In genomic region chr12:46217686-46218508, GRCh38 we compare ENCODE assay signal across 10 cellular contexts. TPM values are rescaled to one million over a fixed set of nuclear protein-coding genes. Genes with fewer than 3 reads are reported as not detected.
DNase-seq lines count a peak whose midpoint lies in the region; ATAC-seq and TF ChIP-seq lines count a peak whose summit lies in the region.
"Had no signal": no experiment of that assay in that cellular context is flagged by ENCODE, and none has a peak within 500 bp of the region (broad histone marks: within the 10 kb centered on the region; RNA-seq: fewer than 3 reads in every experiment).

No MANE protein-coding gene starts in this region.

- CTCF ChIA-PET in GM10248 (lab: Yijun Ruan, JAX), result interaction anchor here (0.9 to 2.1 kb wide), 12 partner anchors 9 to 443 kb away, joined by 3 to 6 read pairs (median 3); no protein-coding TSS in a partner anchor

- no peak overlapping the region for H3K4me3 ChIP-seq in GM23338
- no peak overlapping the region for H3K4me3 ChIP-seq in HAP-1
- H3K4me3 ChIP-seq: cardiac muscle cell, pancreas had no signal

- POLR2A ChIA-PET in GM10248 (lab: Yijun Ruan, JAX), result no interaction called here
- POLR2A ChIA-PET in naive thymus-derived CD8-positive, alpha-beta T cell (lab: Charles Lee), result interaction anchor here (0.7 to 9.4 kb wide), 17 partner anchors 8 to 231 kb away, joined by 3 to 365 read pairs (median 3); partner anchors contain the start of gene SLC38A1

- H3K4me3 Mint-ChIP-seq in naive thymus-derived CD8-positive, alpha-beta T cell, result peak overlapping the region; percentile 69 to 87 (median 82)
- H3K4me3 Mint-ChIP-seq in GM23338 (no peak overlapping the region), HFFc6 (no peak overlapping the region)

- peaks cover 8 to 47% (median 40%) of the 10 kb centered on the region in 3 donors for H3K36me3 Mint-ChIP-seq in naive thymus-derived CD8-positive, alpha-beta T cell
- H3K36me3 Mint-ChIP-seq in GM23338 (ENCODE audit: low read depth), result peaks cover 81% of the 10 kb centered on the region
- peaks cover 37% of the 10 kb centered on the region for H3K36me3 Mint-ChIP-seq in HFFc6 (ENCODE audit: low read depth)

- H3K9me3 Mint-ChIP-seq in naive thymus-derived CD8-positive, alpha-beta T cell, result no peaks in the 10 kb centered on the region
- H3K9me3 Mint-ChIP-seq in GM23338, result no peaks in the 10 kb centered on the region
- no peaks in the 10 kb centered on the region for H3K9me3 Mint-ChIP-seq in HFFc6

- H3K27me3 ChIP-seq in GM23338 (ENCODE audit: insufficient read depth), result no peaks in the 10 kb centered on the region
- no peaks in the 10 kb centered on the region for H3K27me3 ChIP-seq in HAP-1 (ENCODE audit: low read depth)
- H3K27me3 ChIP-seq: cardiac muscle cell, pancreas had no signal

- TF ChIP-seq CTCF in GM10248 (IDR thresholded peaks at IDR 0.05; ENCODE audit: control extremely low read depth, extremely low read depth, low read depth, missing control alignments) (no peak), GM23338 (conservative IDR thresholded peaks at IDR 0.05; ENCODE audit: low read depth in 2 of 2) (no peak), HFFc6 (IDR thresholded peaks at IDR 0.05) (no peak)

- H3K4me2 ChIP-seq in GM23338, result no peak overlapping the region

- no peak overlapping the region for H2AFZ ChIP-seq in GM23338

- H4K20me1 ChIP-seq in GM23338 (replicated peaks; ENCODE audit: insufficient read depth), result peaks cover 40% of the 10 kb centered on the region; the same call in 1 of the 2 replicates

- no peaks in the 10 kb centered on the region for H3F3A ChIP-seq in GM23338 (replicated peaks; ENCODE audit: low read depth)

- no peak overlapping the region; the same call in 1 of the 2 replicates for H3K27ac ChIP-seq in GM23338 (ENCODE audit: low read depth)
- H3K27ac ChIP-seq: cardiac muscle cell, pancreas had no signal

- in situ Hi-C loops in HAP-1 (cut with MboI; ENCODE audit: low sequenced_read_pairs), result no loop called here

- H3K9me2 ChIP-seq in GM23338 (ENCODE audit: insufficient read depth), result no peaks in the 10 kb centered on the region

- peaks cover 54 to 100% (median 93%) of the 10 kb centered on the region in 4 donors for H3K4me1 Mint-ChIP-seq in naive thymus-derived CD8-positive, alpha-beta T cell
- H3K4me1 Mint-ChIP-seq in GM23338, result peaks cover 67% of the 10 kb centered on the region
- peaks cover 82% of the 10 kb centered on the region for H3K4me1 Mint-ChIP-seq in HFFc6 (ENCODE audit: low read depth)

- peak overlapping the region; percentile 96 to 100 (median 98) for H3K27ac Mint-ChIP-seq in naive thymus-derived CD8-positive, alpha-beta T cell
- H3K27ac Mint-ChIP-seq in GM23338, result no peak overlapping the region
- H3K27ac Mint-ChIP-seq in HFFc6, result no peak overlapping the region; the same call in 1 of the 2 replicates

- peak; percentile 67 for ATAC-seq in GM21360 (IDR thresholded peaks at IDR 0.05; ENCODE audit: unreplicated experiment)
- peak; percentile 58 for ATAC-seq in HG03521 (IDR thresholded peaks at IDR 0.05; ENCODE audit: unreplicated experiment)
- ATAC-seq in naive thymus-derived CD8-positive, alpha-beta T cell, result peak; percentile 39 to 44
- no peak for ATAC-seq in GM23338

- DNase-seq in GM10248 (ENCODE audit: extremely low spot score) (peak; percentile 33), GM23338 (ENCODE audit: low spot score) (no peak), HAP-1 (ENCODE audit: low spot score in 2 of 2) (no peak), HFFc6 (no peak)
- DNase-seq in activated CD4-positive, alpha-beta T cell treated with anti-CD3 and anti-CD28 coated beads for 48 hours, result peak; percentile 61
- DNase-seq in naive thymus-derived CD8-positive, alpha-beta T cell, result peak; percentile 17 to 92 (median 70)

- no peaks in the 10 kb centered on the region for H3K9me3 ChIP-seq in HAP-1
- H3K9me3 ChIP-seq: pancreas had no signal

- H3K4me1 ChIP-seq in GM23338 (ENCODE audit: insufficient read depth) (peaks cover 27% of the 10 kb centered on the region), HAP-1 (peaks cover 23% of the 10 kb centered on the region)
- H3K4me1 ChIP-seq: pancreas had no signal

- peaks cover 100% of the 10 kb centered on the region for H3K79me2 ChIP-seq in GM23338 (replicated peaks; ENCODE audit: insufficient read depth)

- no peaks in the 10 kb centered on the region for H3K27me3 Mint-ChIP-seq in naive thymus-derived CD8-positive, alpha-beta T cell
- peaks cover 10% of the 10 kb centered on the region for H3K27me3 Mint-ChIP-seq in GM23338 (ENCODE audit: insufficient read depth, low read depth, poor library complexity)
- peaks cover 3% of the 10 kb centered on the region for H3K27me3 Mint-ChIP-seq in HFFc6 (ENCODE audit: insufficient read depth)

- H3K36me3 ChIP-seq in GM23338 (ENCODE audit: insufficient read depth) (peaks cover 23% of the 10 kb centered on the region), HAP-1 (replicated peaks) (peaks cover 47% of the 10 kb centered on the region)
- H3K36me3 ChIP-seq: pancreas had no signal

TF ChIP-seq in GM23338, 12 proteins besides CTCF, POLR2A, EP300 and RAD21 (continues in another document):
- TF ChIP-seq POLR2AphosphoS5 (IDR thresholded peaks at IDR 0.05; ENCODE audit: low read depth), result no peak
- TF ChIP-seq REST (IDR thresholded peaks at IDR 0.05; ENCODE audit: unreplicated experiment), result no peak
- no peak for TF ChIP-seq CREB1 (CRISPR knock-in tag; IDR thresholded peaks at IDR 0.05; ENCODE audit: low read depth)
- no peak for TF ChIP-seq EZH2 (IDR thresholded peaks at IDR 0.05; ENCODE audit: low read depth, unreplicated experiment)
- no peak for TF ChIP-seq ZNF331 (CRISPR knock-in tag; IDR thresholded peaks at IDR 0.05; ENCODE audit: low read depth)

RNA-seq across cellular contexts. Expression of gene SLC38A1, which starts 50.9 kb away (rescaled TPM):
- 100 to 1,000 TPM; 323 to 343 TPM for total RNA-seq in naive thymus-derived CD8-positive, alpha-beta T cell
- 100 to 1,000 TPM; 255 to 308 (median 264) TPM for polyA plus RNA-seq in naive thymus-derived CD8-positive, alpha-beta T cell
- 234 and 281 TPM in 2 replicates for total RNA-seq in GM23338 (2014; rRNA removed; shearing (Covaris generic))
- polyA plus RNA-seq in GM23338 (2016; fragmentation: Nextera tagmentation; extraction: Ambion mirVana), result 91.1 and 114 TPM in 2 replicates
- total RNA-seq in HFFc6 (2021; fragmentation: NEBNext Ultra II Directional; extraction: Animal tissue kit (Norgen Biotek cat#: 25700)), result 10 to 100 TPM; 78.2 to 98.5 (median 88.6) TPM

Comparison
In these comparisons a context has a peak if more than half of its experiments do, and no peak if none do; other contexts are left out.
1. DNase-seq: peak in GM10248 (single experiment), activated CD4-positive, alpha-beta T cell treated with anti-CD3 and anti-CD28 coated beads for 48 hours (single experiment) and naive thymus-derived CD8-positive, alpha-beta T cell (10 of 10); none in GM23338 (single experiment), HAP-1 (0 of 2) and HFFc6 (single experiment).
2. H3K27ac Mint-ChIP-seq: peak in naive thymus-derived CD8-positive, alpha-beta T cell (10 of 10); none in GM23338 (single experiment) and HFFc6 (single experiment).
3. H3K4me3 Mint-ChIP-seq: peak in naive thymus-derived CD8-positive, alpha-beta T cell (10 of 10); none in GM23338 (single experiment) and HFFc6 (single experiment).